Comparison of ENCODE assay signal across 18 cellular contexts in the genomic region with DNA sequence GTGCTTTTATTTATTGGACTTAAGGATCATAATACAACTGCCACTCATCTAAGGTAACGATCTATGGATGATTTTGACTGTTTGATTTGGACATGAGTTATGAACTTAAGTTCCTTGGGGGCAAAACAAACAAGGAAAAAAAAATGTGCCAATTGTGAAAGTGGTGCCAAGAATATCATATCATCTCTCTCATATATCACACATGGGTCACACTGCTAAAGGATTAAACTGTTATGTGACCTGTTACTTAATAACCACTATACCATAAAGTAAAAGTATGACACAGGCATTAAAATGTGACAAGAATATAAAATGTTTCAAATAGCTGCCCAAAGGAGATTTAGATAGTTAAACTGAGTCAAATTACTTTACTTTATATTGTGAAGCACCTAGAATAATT.
DNase-seq lines count a peak whose midpoint lies in the region; ATAC-seq, FAIRE-seq and TF ChIP-seq lines count a peak whose summit lies in the region.
"Had no signal": no experiment of that assay in that cellular context is flagged by ENCODE, and none has a peak within 500 bp of the region (broad histone marks: within the 10 kb centered on the region; RNA-seq: fewer than 3 reads in every experiment).

No MANE protein-coding gene starts in this region.

- no peaks in the 10 kb centered on the region for H3K36me3 ChIP-seq in bronchial epithelial cell (ENCODE audit: control insufficient read depth, insufficient read depth, low read length)
- H3K36me3 ChIP-seq: HAP-1 had no signal

- ATAC-seq in HG02938 (IDR thresholded peaks at IDR 0.05; ENCODE audit: unreplicated experiment), result no peak
- ATAC-seq: GM23338 had no signal

- TF ChIP-seq CTCF in D721Med (IDR thresholded peaks at IDR 0.05; ENCODE audit: insufficient read depth, missing control alignments) (no peak), bronchial epithelial cell (IDR thresholded peaks at IDR 0.05; ENCODE audit: insufficient read depth, low read length, severe bottlenecking) (no peak)

- FAIRE-seq in D721Med (lab: Jason Lieb, UNC) (peak; percentile 6), GM12891 (lab: Jason Lieb, UNC) (peak; percentile 5), bronchial epithelial cell (lab: Jason Lieb, UNC) (peak; percentile 36)
- FAIRE-seq: GM12892, GM19239, H54 had no signal

- DNase-seq in D721Med (ENCODE audit: insufficient read length, low spot score) (no peak), GM12891 (ENCODE audit: insufficient read length, low spot score) (no peak), NCI-H69 (lab: John Stamatoyannopoulos, UW) (peak; percentile 75), bronchial epithelial cell (ENCODE audit: low read depth) (no peak), EL (no peak)
- no peak for DNase-seq in NK-92 treated with Interleukin-12 subunit alpha and Interleukin-12 subunit beta, amount 100 ng/mL, for 24 hours (lab: John Stamatoyannopoulos, UW)
- DNase-seq: C1 segment of cervical spinal cord; Caco-2; CD4-positive, alpha-beta memory T cell; DMS 273 treated with DMSO at 0.1 percent for 48 hours; DMS79; GF-D8 had no signal

- H3K4me3 ChIP-seq in bronchial epithelial cell (ENCODE audit: low read depth, low read length), result no peak overlapping the region
- H3K4me3 ChIP-seq: GM23338, HAP-1 had no signal

- H3K27me3 ChIP-seq in bronchial epithelial cell (ENCODE audit: control insufficient read depth, insufficient read depth, low read length), result no peaks in the 10 kb centered on the region

- no peak for TF ChIP-seq POLR2A in GM12891 (IDR thresholded peaks at IDR 0.05; ENCODE audit: low read depth, low read length)

TF ChIP-seq in GM12891, 5 proteins besides CTCF, POLR2A, EP300 and RAD21:
- TF ChIP-seq PAX5 (IDR thresholded peaks at IDR 0.05; ENCODE audit: insufficient read depth, low read length, severe bottlenecking), result no peak
- TF ChIP-seq POLR2AphosphoS5 (IDR thresholded peaks at IDR 0.05; ENCODE audit: low read depth, low read length), result no peak
- TF ChIP-seq TAF1 (IDR thresholded peaks at IDR 0.05; ENCODE audit: low read depth, low read length), result no peak
- TF ChIP-seq SPI1 (IDR thresholded peaks at IDR 0.05; ENCODE audit: low read depth, low read length), result no peak
- no peak for TF ChIP-seq POU2F2 (IDR thresholded peaks at IDR 0.05; ENCODE audit: low read depth, low read length)
